1 cellular context compared by ENCODE assay signal in genomic region chr3:17077614-17078013, GRCh38.
TF ChIP-seq lines count a peak whose summit lies in the region.

No MANE protein-coding gene starts in this region.

TF ChIP-seq in WTC11, 78 proteins besides CTCF, POLR2A, EP300 and RAD21 (continued from another document):
- TF ChIP-seq, protein P1, sequence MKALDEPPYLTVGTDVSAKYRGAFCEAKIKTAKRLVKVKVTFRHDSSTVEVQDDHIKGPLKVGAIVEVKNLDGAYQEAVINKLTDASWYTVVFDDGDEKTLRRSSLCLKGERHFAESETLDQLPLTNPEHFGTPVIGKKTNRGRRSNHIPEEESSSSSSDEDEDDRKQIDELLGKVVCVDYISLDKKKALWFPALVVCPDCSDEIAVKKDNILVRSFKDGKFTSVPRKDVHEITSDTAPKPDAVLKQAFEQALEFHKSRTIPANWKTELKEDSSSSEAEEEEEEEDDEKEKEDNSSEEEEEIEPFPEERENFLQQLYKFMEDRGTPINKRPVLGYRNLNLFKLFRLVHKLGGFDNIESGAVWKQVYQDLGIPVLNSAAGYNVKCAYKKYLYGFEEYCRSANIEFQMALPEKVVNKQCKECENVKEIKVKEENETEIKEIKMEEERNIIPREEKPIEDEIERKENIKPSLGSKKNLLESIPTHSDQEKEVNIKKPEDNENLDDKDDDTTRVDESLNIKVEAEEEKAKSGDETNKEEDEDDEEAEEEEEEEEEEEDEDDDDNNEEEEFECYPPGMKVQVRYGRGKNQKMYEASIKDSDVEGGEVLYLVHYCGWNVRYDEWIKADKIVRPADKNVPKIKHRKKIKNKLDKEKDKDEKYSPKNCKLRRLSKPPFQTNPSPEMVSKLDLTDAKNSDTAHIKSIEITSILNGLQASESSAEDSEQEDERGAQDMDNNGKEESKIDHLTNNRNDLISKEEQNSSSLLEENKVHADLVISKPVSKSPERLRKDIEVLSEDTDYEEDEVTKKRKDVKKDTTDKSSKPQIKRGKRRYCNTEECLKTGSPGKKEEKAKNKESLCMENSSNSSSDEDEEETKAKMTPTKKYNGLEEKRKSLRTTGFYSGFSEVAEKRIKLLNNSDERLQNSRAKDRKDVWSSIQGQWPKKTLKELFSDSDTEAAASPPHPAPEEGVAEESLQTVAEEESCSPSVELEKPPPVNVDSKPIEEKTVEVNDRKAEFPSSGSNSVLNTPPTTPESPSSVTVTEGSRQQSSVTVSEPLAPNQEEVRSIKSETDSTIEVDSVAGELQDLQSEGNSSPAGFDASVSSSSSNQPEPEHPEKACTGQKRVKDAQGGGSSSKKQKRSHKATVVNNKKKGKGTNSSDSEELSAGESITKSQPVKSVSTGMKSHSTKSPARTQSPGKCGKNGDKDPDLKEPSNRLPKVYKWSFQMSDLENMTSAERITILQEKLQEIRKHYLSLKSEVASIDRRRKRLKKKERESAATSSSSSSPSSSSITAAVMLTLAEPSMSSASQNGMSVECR (CRISPR knock-in tag; IDR thresholded peaks at IDR 0.05; ENCODE audit: borderline replicate concordance) = no peak
- no peak for TF ChIP-seq ZNF671 (CRISPR knock-in tag; IDR thresholded peaks at IDR 0.05)
- TF ChIP-seq JAZF1 (CRISPR knock-in tag; IDR thresholded peaks at IDR 0.05) = no peak
- no peak for TF ChIP-seq CBFB (CRISPR knock-in tag; IDR thresholded peaks at IDR 0.05; ENCODE audit: low read depth)
- TF ChIP-seq, protein P2, sequence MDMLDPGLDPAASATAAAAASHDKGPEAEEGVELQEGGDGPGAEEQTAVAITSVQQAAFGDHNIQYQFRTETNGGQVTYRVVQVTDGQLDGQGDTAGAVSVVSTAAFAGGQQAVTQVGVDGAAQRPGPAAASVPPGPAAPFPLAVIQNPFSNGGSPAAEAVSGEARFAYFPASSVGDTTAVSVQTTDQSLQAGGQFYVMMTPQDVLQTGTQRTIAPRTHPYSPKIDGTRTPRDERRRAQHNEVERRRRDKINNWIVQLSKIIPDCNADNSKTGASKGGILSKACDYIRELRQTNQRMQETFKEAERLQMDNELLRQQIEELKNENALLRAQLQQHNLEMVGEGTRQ (CRISPR knock-in tag; IDR thresholded peaks at IDR 0.05) = no peak
